In genomic region chr19:10975374-10976036, GRCh38 we compare ENCODE assay signal across 12 cellular contexts. TPM values are rescaled to one million over a fixed set of nuclear protein-coding genes. Genes with fewer than 3 reads are reported as not detected.
DNase-seq lines count a peak whose midpoint lies in the region; ATAC-seq, FAIRE-seq and TF ChIP-seq lines count a peak whose summit lies in the region.
"Had no signal": no experiment of that assay in that cellular context is flagged by ENCODE, and none has a peak within 500 bp of the region (broad histone marks: within the 10 kb centered on the region; RNA-seq: fewer than 3 reads in every experiment).

No MANE protein-coding gene starts in this region.

- in situ Hi-C loops in HepG2 (cut with HindIII; ENCODE audit: extremely low pct_ligation_motif_present, low pct_unique_long_range_greater_than_20kb): no loop called here

- no peak for TF ChIP-seq RAD21 in HepG2 (CRISPR knock-in tag; IDR thresholded peaks at IDR 0.05)

- H3K4me2 ChIP-seq in HepG2 (ENCODE audit: low read depth, low read length): no peak overlapping the region

- peak overlapping the region; percentile 70 for H3K27ac ChIP-seq in colonic mucosa
- H3K27ac ChIP-seq in HepG2 (ENCODE audit: extremely low read length, insufficient read depth, low read length): peak overlapping the region; percentile 48
- H3K27ac ChIP-seq in spleen: peak overlapping the region in 7 of 8 donors; percentile 36 to 74 (median 61)

- H3K36me3 ChIP-seq in colonic mucosa: no peaks in the 10 kb centered on the region
- H3K36me3 ChIP-seq in HepG2 (replicated peaks in 1 of 2; ENCODE audit: control insufficient read depth in 1 of 2, insufficient read depth in 2 of 2, low read length in 2 of 2): peaks cover 0 to 6% of the 10 kb centered on the region in 2 experiments; a peak in 1 of 5 replicates
- H3K36me3 ChIP-seq in spleen: peaks cover 0 to 6% (median 0%) of the 10 kb centered on the region in 6 donors

- FAIRE-seq in GM12891 (lab: Jason Lieb, UNC) (no peak), HepG2 (lab: Jason Lieb, UNC) (no peak)
- FAIRE-seq: GM19239 had no signal

- BruUV-seq in HepG2 (replicated peaks; lab: Mats Ljungman, UMichigan): no TSS peak

- H3K9ac ChIP-seq in colonic mucosa (ENCODE audit: low read depth in 2 of 2, low read length in 2 of 2): peak overlapping the region in 1 of 2 donors; percentile 35
- no peak overlapping the region for H3K9ac ChIP-seq in HepG2 (ENCODE audit: insufficient read depth, low read depth, low read length)

- H3K79me2 ChIP-seq in HepG2 (ENCODE audit: insufficient read depth, low read length): peaks cover 77% of the 10 kb centered on the region

- H3K4me3 ChIP-seq in colonic mucosa (no peak overlapping the region), HepG2 (replicated peaks in 1 of 3; ENCODE audit: insufficient read depth in 1 of 3, low read depth in 2 of 3, low read length in 3 of 3) (no peak overlapping the region), spleen (no peak overlapping the region)

- H4K20me1 ChIP-seq in HepG2 (ENCODE audit: insufficient read depth, low read length): peaks cover 10% of the 10 kb centered on the region

- DNase-seq in GM12891 (ENCODE audit: insufficient read length, low spot score) (no peak), colonic mucosa (peak; percentile 36), HepG2 (ENCODE audit: low spot score) (no peak), spleen (no peak), NCI-H2029 (lab: John Stamatoyannopoulos, UW) (no peak), T1000 (lab: John Stamatoyannopoulos, UW) (no peak), T-helper 2 cell (no peak)
- DNase-seq: activated CD8-positive, alpha-beta memory T cell treated with anti-CD3 and anti-CD28 coated beads, Interleukin-2, amount 50 U/mL, for 48 hours; MV-4-11; SHP77 had no signal

- intact Hi-C loops in colonic mucosa (cut with DNase I) (no loop called here), HepG2 (cut with micrococcal nuclease; ENCODE audit: unreplicated experiment) (no loop called here), spleen (cut with DNase I; ENCODE audit: low total_unique reads) (no loop called here)

- H3K9me3 ChIP-seq in colonic mucosa: no peaks in the 10 kb centered on the region
- no peaks in the 10 kb centered on the region for H3K9me3 ChIP-seq in HepG2 (ENCODE audit: low read length)
- no peaks in the 10 kb centered on the region for H3K9me3 ChIP-seq in spleen

- CTCF ChIA-PET in HepG2 (lab: Yijun Ruan, JAX; ENCODE audit: low intra/inter-chr PET ratio, low total read pairs): interaction anchor here (0.9 kb wide), 1 partner anchor 34 kb away, joined by 3 read pairs; no protein-coding TSS in a partner anchor

- POLR2A ChIA-PET in HepG2 (lab: Yijun Ruan, JAX): no interaction called here

- 94% methylated on average over 15 of the region's 15 CpGs for WGBS in HepG2 (ENCODE audit: low lambda C conversion rate)
- WGBS in spleen, 5 donors: 73 to 88% (median 80%) methylated on average over 15 of the region's 15 CpGs

- ATAC-seq in HepG2 (no peak), HG02759 (IDR thresholded peaks at IDR 0.05; ENCODE audit: unreplicated experiment) (no peak)

- peaks cover 14% of the 10 kb centered on the region for H3K4me1 ChIP-seq in colonic mucosa
- peaks cover 30% of the 10 kb centered on the region for H3K4me1 ChIP-seq in HepG2 (ENCODE audit: insufficient read depth, low read length)
- H3K4me1 ChIP-seq in spleen: peaks cover 0 to 93% (median 46%) of the 10 kb centered on the region in 6 donors

- H3K27me3 ChIP-seq in colonic mucosa (no peaks in the 10 kb centered on the region), HepG2 (ENCODE audit: control insufficient read depth in 1 of 2, insufficient read depth in 2 of 2, low read length in 2 of 2) (no peaks in the 10 kb centered on the region), spleen (replicated peaks in 1 of 7) (no peaks in the 10 kb centered on the region)

- TF ChIP-seq EP300 in HepG2 (IDR thresholded peaks at IDR 0.05; ENCODE audit: low read depth in 2 of 2, low read length in 2 of 2): no peak
- TF ChIP-seq EP300 in HepG2 (CRISPR knock-in tag; IDR thresholded peaks at IDR 0.05; ENCODE audit: borderline replicate concordance): no peak

- H2AFZ ChIP-seq in HepG2 (ENCODE audit: low read length): no peak overlapping the region

- no peak for TF ChIP-seq CTCF in colonic mucosa (IDR thresholded peaks at IDR 0.05)
- no peak for TF ChIP-seq CTCF in HepG2 (CRISPR knock-in tag; IDR thresholded peaks at IDR 0.05)
- no peak for TF ChIP-seq CTCF in spleen (IDR thresholded peaks at IDR 0.05 in 8 of 11, conservative IDR thresholded peaks at IDR 0.05 in 3 of 11)

- TF ChIP-seq POLR2A in GM12891 (IDR thresholded peaks at IDR 0.05; ENCODE audit: low read depth, low read length) (no peak), HepG2 (IDR thresholded peaks at IDR 0.05; ENCODE audit: insufficient read depth in 1 of 2, low read depth in 2 of 2, low read length in 2 of 2) (no peak), spleen (IDR thresholded peaks at IDR 0.05) (no peak)

RNA-seq across cellular contexts. Expression of gene SMARCA4, which starts 14.7 kb away (rescaled TPM):
- polyA plus RNA-seq in GM12891 (2012; ENCODE audit: low read depth, missing spikeins): 98.5 TPM
- 100 to 1,000 TPM in 1 of 2 donors, 10 to 100 TPM in 1; 73.8 to 141 TPM for total RNA-seq in colonic mucosa
- total RNA-seq in HepG2 (2016; rRNA removed; fragmentation: Illumina TruSeq; extraction: Trizol): 45.9 and 61.5 TPM in 2 replicates
- total RNA-seq in HepG2 (2016; cell fraction: cytosol; rRNA removed; fragmentation: Illumina TruSeq; extraction: Trizol; ENCODE audit: low read depth): 13.7 and 14.9 TPM in 2 replicates
- 46.7 and 48.0 TPM in 2 replicates for total RNA-seq in HepG2 (2016; cell fraction: insoluble cytoplasmic fraction; rRNA removed; fragmentation: Illumina TruSeq; extraction: Trizol)
- total RNA-seq in HepG2 (2016; cell fraction: membrane; rRNA removed; fragmentation: Illumina TruSeq; extraction: Trizol): 29.6 and 31.5 TPM in 2 replicates
- total RNA-seq in HepG2 (2016; cell fraction: nucleus; rRNA removed; fragmentation: Illumina TruSeq; extraction: Trizol): 40.2 and 49.1 TPM in 2 replicates
- polyA plus RNA-seq in HepG2 (2011; rRNA removed): 25.4 and 28.7 TPM in 2 replicates
- 17.4 and 25.0 TPM in 2 replicates for polyA plus RNA-seq in HepG2 (2011; cell fraction: cytosol; rRNA removed)
- 76.1 and 88.8 TPM in 2 replicates for polyA plus RNA-seq in HepG2 (2011; cell fraction: nucleus; rRNA removed)
- polyA plus RNA-seq in HepG2 (2012): 42.7 and 48.1 TPM in 2 replicates
- polyA plus RNA-seq in HepG2 (2016; cell fraction: cytosol; fragmentation: Illumina TruSeq; extraction: Trizol; ENCODE audit: low read depth): 7.8 and 9.0 TPM in 2 replicates
- 65.5 and 92.2 TPM in 2 replicates for polyA plus RNA-seq in HepG2 (2016; cell fraction: insoluble cytoplasmic fraction; fragmentation: Illumina TruSeq; extraction: Trizol; ENCODE audit: low read depth)
- polyA plus RNA-seq in HepG2 (2016; cell fraction: membrane; fragmentation: Illumina TruSeq; extraction: Trizol; ENCODE audit: low read depth): 20.1 and 25.6 TPM in 2 replicates
- 103 and 106 TPM in 2 replicates for polyA plus RNA-seq in HepG2 (2016; cell fraction: nucleus; fragmentation: Illumina TruSeq; extraction: Trizol; ENCODE audit: insufficient read depth, low read depth)
- 91.5 and 97.2 TPM in 2 replicates for polyA minus RNA-seq in HepG2 (2011; rRNA and poly(A)+ RNA removed; ENCODE audit: low replicate concordance)
- 47.5 and 47.9 TPM in 2 replicates for polyA minus RNA-seq in HepG2 (2011; cell fraction: cytosol; rRNA and poly(A)+ RNA removed)
- 41.6 and 43.3 TPM in 2 replicates for polyA minus RNA-seq in HepG2 (2011; cell fraction: nucleus; rRNA and poly(A)+ RNA removed)
- 10 to 100 TPM; 61.5 to 95.6 (median 67.0) TPM for total RNA-seq in spleen
- polyA plus RNA-seq in spleen: 10 to 100 TPM; 41.6 to 69.6 (median 58.4) TPM

RNA-seq across cellular contexts. Expression of gene TIMM29, which starts 46.9 kb away (rescaled TPM):
- 14.2 TPM for polyA plus RNA-seq in GM12891 (2012; ENCODE audit: low read depth, missing spikeins)
- total RNA-seq in colonic mucosa (10 to 100 TPM; 25.5 to 31.5 TPM), HepG2 (2016; rRNA removed; fragmentation: Illumina TruSeq; extraction: Trizol) (25.6 and 33.8 TPM in 2 replicates), spleen (10 to 100 TPM; 18.0 to 24.3 (median 21.3) TPM)
- 5.7 and 6.8 TPM in 2 replicates for total RNA-seq in HepG2 (2016; cell fraction: cytosol; rRNA removed; fragmentation: Illumina TruSeq; extraction: Trizol; ENCODE audit: low read depth)
- 21.9 and 35.0 TPM in 2 replicates for total RNA-seq in HepG2 (2016; cell fraction: insoluble cytoplasmic fraction; rRNA removed; fragmentation: Illumina TruSeq; extraction: Trizol)
- 17.3 and 19.4 TPM in 2 replicates for total RNA-seq in HepG2 (2016; cell fraction: membrane; rRNA removed; fragmentation: Illumina TruSeq; extraction: Trizol)
- total RNA-seq in HepG2 (2016; cell fraction: nucleus; rRNA removed; fragmentation: Illumina TruSeq; extraction: Trizol): 14.3 and 19.7 TPM in 2 replicates
- polyA plus RNA-seq in HepG2 (2011; rRNA removed) (7.0 and 7.1 TPM in 2 replicates), spleen (10 to 100 TPM in 2 of 3 donors, 1 to 10 TPM in 1; 6.8 to 15.1 (median 12.9) TPM)
- polyA plus RNA-seq in HepG2 (2011; cell fraction: cytosol; rRNA removed): 6.4 and 7.7 TPM in 2 replicates
- 6.8 and 6.9 TPM in 2 replicates for polyA plus RNA-seq in HepG2 (2011; cell fraction: nucleus; rRNA removed)
- polyA plus RNA-seq in HepG2 (2012): 11.2 and 12.5 TPM in 2 replicates
- polyA plus RNA-seq in HepG2 (2016; cell fraction: cytosol; fragmentation: Illumina TruSeq; extraction: Trizol; ENCODE audit: low read depth): 4.1 and 4.4 TPM in 2 replicates
- 17.0 and 19.4 TPM in 2 replicates for polyA plus RNA-seq in HepG2 (2016; cell fraction: insoluble cytoplasmic fraction; fragmentation: Illumina TruSeq; extraction: Trizol; ENCODE audit: low read depth)
- polyA plus RNA-seq in HepG2 (2016; cell fraction: membrane; fragmentation: Illumina TruSeq; extraction: Trizol; ENCODE audit: low read depth): 9.5 and 10.3 TPM in 2 replicates
- 18.8 and 25.6 TPM in 2 replicates for polyA plus RNA-seq in HepG2 (2016; cell fraction: nucleus; fragmentation: Illumina TruSeq; extraction: Trizol; ENCODE audit: insufficient read depth, low read depth)
- 7.1 and 11.2 TPM in 2 replicates for polyA minus RNA-seq in HepG2 (2011; rRNA and poly(A)+ RNA removed; ENCODE audit: low replicate concordance)
- polyA minus RNA-seq in HepG2 (2011; cell fraction: cytosol; rRNA and poly(A)+ RNA removed): 7.9 and 8.4 TPM in 2 replicates
- polyA minus RNA-seq in HepG2 (2011; cell fraction: nucleus; rRNA and poly(A)+ RNA removed): 5.7 and 5.8 TPM in 2 replicates

RNA-seq across cellular contexts. Expression of gene YIPF2, which starts 47.1 kb away (rescaled TPM):
- 27.8 TPM for polyA plus RNA-seq in GM12891 (2012; ENCODE audit: low read depth, missing spikeins)
- total RNA-seq in colonic mucosa (10 to 100 TPM; 64.4 to 71.3 TPM), HepG2 (2016; rRNA removed; fragmentation: Illumina TruSeq; extraction: Trizol) (22.7 and 37.3 TPM in 2 replicates), spleen (10 to 100 TPM; 24.1 to 42.3 (median 29.8) TPM)
- total RNA-seq in HepG2 (2016; cell fraction: cytosol; rRNA removed; fragmentation: Illumina TruSeq; extraction: Trizol; ENCODE audit: low read depth): 17.0 and 24.9 TPM in 2 replicates
- 18.1 and 40.3 TPM in 2 replicates for total RNA-seq in HepG2 (2016; cell fraction: insoluble cytoplasmic fraction; rRNA removed; fragmentation: Illumina TruSeq; extraction: Trizol)
- total RNA-seq in HepG2 (2016; cell fraction: membrane; rRNA removed; fragmentation: Illumina TruSeq; extraction: Trizol): 33.8 and 40.6 TPM in 2 replicates
- total RNA-seq in HepG2 (2016; cell fraction: nucleus; rRNA removed; fragmentation: Illumina TruSeq; extraction: Trizol): 29.4 and 31.8 TPM in 2 replicates
- polyA plus RNA-seq in HepG2 (2011; rRNA removed) (53.2 and 59.7 TPM in 2 replicates), spleen (10 to 100 TPM; 12.5 to 28.6 (median 16.8) TPM)
- polyA plus RNA-seq in HepG2 (2011; cell fraction: cytosol; rRNA removed): 46.3 and 77.8 TPM in 2 replicates
- 119 and 138 TPM in 2 replicates for polyA plus RNA-seq in HepG2 (2011; cell fraction: nucleus; rRNA removed)
- 23.3 and 34.0 TPM in 2 replicates for polyA plus RNA-seq in HepG2 (2012)
- polyA plus RNA-seq in HepG2 (2016; cell fraction: cytosol; fragmentation: Illumina TruSeq; extraction: Trizol; ENCODE audit: low read depth): 20.2 and 27.8 TPM in 2 replicates
- 19.3 and 20.0 TPM in 2 replicates for polyA plus RNA-seq in HepG2 (2016; cell fraction: insoluble cytoplasmic fraction; fragmentation: Illumina TruSeq; extraction: Trizol; ENCODE audit: low read depth)
- polyA plus RNA-seq in HepG2 (2016; cell fraction: membrane; fragmentation: Illumina TruSeq; extraction: Trizol; ENCODE audit: low read depth): 25.6 and 30.0 TPM in 2 replicates
- polyA plus RNA-seq in HepG2 (2016; cell fraction: nucleus; fragmentation: Illumina TruSeq; extraction: Trizol; ENCODE audit: insufficient read depth, low read depth): 55.7 and 57.0 TPM in 2 replicates
- 50.6 and 120 TPM in 2 replicates for polyA minus RNA-seq in HepG2 (2011; rRNA and poly(A)+ RNA removed; ENCODE audit: low replicate concordance)
- 34.1 and 39.4 TPM in 2 replicates for polyA minus RNA-seq in HepG2 (2011; cell fraction: cytosol; rRNA and poly(A)+ RNA removed)
- 26.1 and 28.1 TPM in 2 replicates for polyA minus RNA-seq in HepG2 (2011; cell fraction: nucleus; rRNA and poly(A)+ RNA removed)
